In the genomic region with DNA sequence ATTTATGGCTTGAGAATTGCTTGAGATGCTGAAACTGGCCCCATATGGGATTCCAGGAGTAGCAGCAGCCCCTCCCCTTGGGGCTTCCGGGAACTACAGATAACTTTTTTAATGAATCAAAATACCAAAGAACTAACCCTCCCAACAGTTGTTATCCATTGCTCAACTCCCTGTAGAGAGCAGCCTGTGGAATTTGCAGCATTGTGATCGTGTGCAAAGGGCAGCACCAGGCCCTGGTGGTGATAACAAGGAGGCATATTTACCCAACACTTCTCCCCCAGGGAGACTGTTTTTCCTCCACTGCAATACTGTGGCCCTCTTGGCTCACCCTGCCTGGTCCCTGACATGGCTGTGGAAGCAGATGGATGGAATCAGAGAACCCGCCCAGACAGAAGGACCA, we compare ENCODE assay signal across 1 cellular context.
TF ChIP-seq lines count a peak whose summit lies in the region.

No MANE protein-coding gene starts in this region.

TF ChIP-seq in H1, 55 proteins besides CTCF, POLR2A, EP300 and RAD21 (continued from another document):
- no peak for TF ChIP-seq SAP30 (IDR thresholded peaks at IDR 0.05; ENCODE audit: insufficient read depth, insufficient replicate concordance, low read length)
- 0 out of 2 replicates have a peak, but pooled peaks have one; percentile 7 for TF ChIP-seq TEAD4 (IDR thresholded peaks at IDR 0.05; ENCODE audit: low read depth, low read length)
